In the genomic region with DNA sequence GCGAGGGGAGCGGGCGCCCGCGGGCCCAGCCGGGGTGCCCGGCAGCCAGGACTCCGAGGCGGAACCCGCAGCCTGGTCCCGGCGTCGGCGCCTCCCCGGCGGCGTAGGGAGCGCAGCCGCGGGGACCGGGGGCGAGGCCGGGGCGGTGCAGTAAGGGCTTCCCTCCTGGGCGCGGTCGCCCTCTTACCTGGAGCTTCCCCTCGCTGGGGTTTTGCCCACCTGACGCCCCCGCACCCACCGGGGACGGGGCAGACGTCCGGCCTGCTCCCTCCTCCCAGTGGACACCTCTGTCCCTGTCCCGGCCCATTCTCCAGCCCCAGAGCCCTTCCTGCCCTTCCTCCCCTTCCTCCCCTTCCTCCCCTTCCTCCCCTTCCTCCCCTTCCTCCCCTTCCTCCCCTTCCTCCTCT, we compare ENCODE assay signal across 8 cellular contexts. TPM values are rescaled to one million over a fixed set of nuclear protein-coding genes. Genes with fewer than 3 reads are reported as not detected.
DNase-seq lines count a peak whose midpoint lies in the region; ATAC-seq and TF ChIP-seq lines count a peak whose summit lies in the region.

No MANE protein-coding gene starts in this region.

- no peak for TF ChIP-seq POLR2A in sigmoid colon (IDR thresholded peaks at IDR 0.05)

- intact Hi-C loops in sigmoid colon (cut with DNase I) = loop anchor here (2.0 kb wide), 1 partner anchor 76 kb away; a partner anchor contains a TSS

- no peak overlapping the region for H3K27ac Mint-ChIP-seq in glutamatergic neuron (ENCODE audit: unreplicated experiment)

- no peaks in the 10 kb centered on the region for H3K27me3 Mint-ChIP-seq in activated T-cell treated with anti-CD3 and anti-CD28 coated beads, Interleukin-2, amount 50 U/mL, for 4 hours (ENCODE audit: low read depth)
- peaks cover 2% of the 10 kb centered on the region for H3K27me3 Mint-ChIP-seq in glutamatergic neuron (ENCODE audit: unreplicated experiment)

- peak; percentile 26 for ATAC-seq in GM21390 (IDR thresholded peaks at IDR 0.05; ENCODE audit: unreplicated experiment)
- ATAC-seq in activated T-cell treated with anti-CD3 and anti-CD28 coated beads, Interleukin-2, amount 50 U/mL, for 4 hours = peak; percentile 31 to 59

- peak overlapping the region; percentile 97 for H3K4me3 Mint-ChIP-seq in activated T-cell treated with anti-CD3 and anti-CD28 coated beads, Interleukin-2, amount 50 U/mL, for 4 hours
- peak overlapping the region; percentile 88 for H3K4me3 Mint-ChIP-seq in glutamatergic neuron (ENCODE audit: unreplicated experiment)

- H3K4me1 ChIP-seq in HUES6 (ENCODE audit: control insufficient read depth, insufficient read depth, low read length) (peaks cover 9% of the 10 kb centered on the region), sigmoid colon (peaks cover 0 to 42% (median 22%) of the 10 kb centered on the region in 4 donors)

- peaks cover 24% of the 10 kb centered on the region for H3K4me1 Mint-ChIP-seq in activated T-cell treated with anti-CD3 and anti-CD28 coated beads, Interleukin-2, amount 50 U/mL, for 4 hours (ENCODE audit: low read depth)
- H3K4me1 Mint-ChIP-seq in glutamatergic neuron (ENCODE audit: low read depth, unreplicated experiment) = no peaks in the 10 kb centered on the region

- peaks cover 31% of the 10 kb centered on the region for H3K36me3 ChIP-seq in HUES6 (ENCODE audit: control insufficient read depth, insufficient read depth, low read length)
- H3K36me3 ChIP-seq in sigmoid colon = peaks cover 0 to 5% (median under 1%) of the 10 kb centered on the region in 4 donors

- TF ChIP-seq CTCF in glutamatergic neuron (IDR thresholded peaks at IDR 0.05; ENCODE audit: partially characterized antibody, unreplicated experiment) (no peak), sigmoid colon (IDR thresholded peaks at IDR 0.05) (peak in 1 of 4 experiments; percentile 12)

- H3K9me3 ChIP-seq in HUES6 (ENCODE audit: control insufficient read depth, insufficient read depth, low read depth, low read length) = no peaks in the 10 kb centered on the region
- H3K9me3 ChIP-seq in sigmoid colon = no peaks in the 10 kb centered on the region

- H3K9me3 Mint-ChIP-seq in activated T-cell treated with anti-CD3 and anti-CD28 coated beads, Interleukin-2, amount 50 U/mL, for 4 hours = no peaks in the 10 kb centered on the region
- no peaks in the 10 kb centered on the region for H3K9me3 Mint-ChIP-seq in glutamatergic neuron (ENCODE audit: unreplicated experiment)

- H3K27ac ChIP-seq in HUES6 (ENCODE audit: low read depth, low read length) = peak overlapping the region; percentile 52; the same call in 1 of the 2 replicates
- H3K27ac ChIP-seq in sigmoid colon = peak overlapping the region; percentile 90 to 94 (median 90)

- peaks cover 18% of the 10 kb centered on the region for H3K36me3 Mint-ChIP-seq in activated T-cell treated with anti-CD3 and anti-CD28 coated beads, Interleukin-2, amount 50 U/mL, for 4 hours (ENCODE audit: insufficient read depth)
- H3K36me3 Mint-ChIP-seq in glutamatergic neuron (ENCODE audit: unreplicated experiment) = no peaks in the 10 kb centered on the region

- H3K27me3 ChIP-seq in HUES6 (ENCODE audit: control insufficient read depth, insufficient read depth, low read length) (no peaks in the 10 kb centered on the region), sigmoid colon (no peaks in the 10 kb centered on the region)

- H3K9ac ChIP-seq in HUES6 (ENCODE audit: low read length) = peak overlapping the region; percentile 89

- H3K4me3 ChIP-seq in HUES6 (ENCODE audit: low read depth, low read length) (peak overlapping the region; percentile 88), sigmoid colon (peak overlapping the region; percentile 51 to 78 (median 74))

- whole genome bisulfite sequencing in sigmoid colon, 2 donors = 0% methylated on average over 35 of the region's 35 CpGs

- DNase-seq in EL = peak; percentile 61
- DNase-seq in activated T-cell treated with anti-CD3 and anti-CD28 coated beads, Interleukin-2, amount 50 U/mL, for 4 hours = no peak
- peak; percentile 38 for DNase-seq in glutamatergic neuron
- no peak for DNase-seq in sigmoid colon
- no peak for DNase-seq in NCI-H446 treated with DMSO at 0.1 percent for 48 hours (lab: John Stamatoyannopoulos, UW)
- DNase-seq in cortex of kidney (lab: John Stamatoyannopoulos, UW) = no peak

- TF ChIP-seq EP300 in sigmoid colon (IDR thresholded peaks at IDR 0.05) = no peak

RNA-seq across cellular contexts. Expression of a gene that starts 0.4 kb away (rescaled TPM):
- 100 to 1,000 TPM; 529 to 597 (median 572) TPM for total RNA-seq in activated T-cell treated with anti-CD3 and anti-CD28 coated beads, Interleukin-2, amount 50 U/mL, for 4 hours
- 66.7 TPM for total RNA-seq in glutamatergic neuron (ENCODE audit: unreplicated experiment)
- total RNA-seq in sigmoid colon = 100 to 1,000 TPM in 1 of 4 donors, 10 to 100 TPM in 3; 54.8 to 108 (median 87.2) TPM
- polyA plus RNA-seq in sigmoid colon = 100 to 1,000 TPM; 411 to 694 (median 519) TPM

RNA-seq across cellular contexts. Expression of a gene that starts 30.5 kb away (rescaled TPM):
- total RNA-seq in activated T-cell treated with anti-CD3 and anti-CD28 coated beads, Interleukin-2, amount 50 U/mL, for 4 hours = not detected
- total RNA-seq in glutamatergic neuron (ENCODE audit: unreplicated experiment) (2,189 TPM), sigmoid colon (10 to 100 TPM; 19.7 to 56.2 (median 38.6) TPM)
- polyA plus RNA-seq in sigmoid colon = 10 to 100 TPM in 1 of 3 donors, 1 to 10 TPM in 1, under 1 TPM in 1; 0.46 to 31.8 (median 2.4) TPM

RNA-seq across cellular contexts. Expression of a gene that starts 58.6 kb away (rescaled TPM):
- total RNA-seq in activated T-cell treated with anti-CD3 and anti-CD28 coated beads, Interleukin-2, amount 50 U/mL, for 4 hours = 10 to 100 TPM; 11.6 to 16.8 (median 13.7) TPM
- total RNA-seq in glutamatergic neuron (ENCODE audit: unreplicated experiment) = 11.7 TPM
- under 1 TPM in 1 of 4 donors, not detected in 3; 0.36 TPM for total RNA-seq in sigmoid colon
- polyA plus RNA-seq in sigmoid colon = 10 to 100 TPM in 1 of 3 donors, 1 to 10 TPM in 2; 4.8 to 25.7 (median 5.1) TPM

Comparison
In these comparisons a context has a peak if more than half of its experiments do, and no peak if none do; other contexts are left out.
1. DNase-seq: peak in EL (single experiment) and glutamatergic neuron (single experiment); none in activated T-cell treated with anti-CD3 and anti-CD28 coated beads, Interleukin-2, amount 50 U/mL, for 4 hours (single experiment), sigmoid colon (single experiment), NCI-H446 treated with DMSO at 0.1 percent for 48 hours (single experiment) and cortex of kidney (single experiment).
2. RNA of a gene that starts 30.5 kb away (total RNA-seq): 2,189 TPM in glutamatergic neuron (single experiment); 19.7 to 56.2 TPM in sigmoid colon and not detected in activated T-cell treated with anti-CD3 and anti-CD28 coated beads, Interleukin-2, amount 50 U/mL, for 4 hours; every median in the first group is over 10 times any median in the second.